25 cellular contexts compared by ENCODE assay signal in the genomic region with DNA sequence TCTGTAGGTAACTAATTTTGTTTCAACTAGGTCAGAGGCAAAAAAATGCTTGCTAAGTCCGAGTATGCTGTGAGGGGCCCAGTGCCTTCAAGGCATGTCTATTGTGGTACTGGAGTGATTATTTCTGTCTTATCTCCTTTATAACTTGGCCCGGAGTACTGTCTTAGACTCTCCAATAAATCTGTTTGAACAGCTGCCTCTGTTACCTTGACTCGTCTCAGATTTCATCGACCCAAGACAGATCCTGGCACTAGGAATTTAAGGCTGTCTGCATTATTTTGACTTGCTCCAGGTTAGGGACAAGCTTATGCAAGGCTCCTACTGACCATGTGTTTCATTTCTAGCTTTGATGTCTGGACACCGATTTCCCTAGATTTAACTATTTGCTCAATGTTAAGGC. TPM values are rescaled to one million over a fixed set of nuclear protein-coding genes. Genes with fewer than 3 reads are reported as not detected.
DNase-seq lines count a peak whose midpoint lies in the region; ATAC-seq, FAIRE-seq and TF ChIP-seq lines count a peak whose summit lies in the region.
"Had no signal": no experiment of that assay in that cellular context is flagged by ENCODE, and none has a peak within 500 bp of the region (broad histone marks: within the 10 kb centered on the region; RNA-seq: fewer than 3 reads in every experiment).

No MANE protein-coding gene starts in this region.

- no peak for TF ChIP-seq POLR2A in GM12891 (IDR thresholded peaks at IDR 0.05; ENCODE audit: low read depth, low read length)

- FAIRE-seq in GM12891 (lab: Jason Lieb, UNC): peak; percentile 33
- FAIRE-seq: GM18507, H1, kidney, RCC 7860, small intestine had no signal

- DNase-seq in NCI-H2196 (lab: John Stamatoyannopoulos, UW; ENCODE audit: unreplicated experiment): peak; percentile 17
- DNase-seq in NCI-H2196 treated with DMSO at 0.1 percent for 48 hours (lab: John Stamatoyannopoulos, UW; ENCODE audit: unreplicated experiment): no peak
- no peak for DNase-seq in GM12891 (ENCODE audit: insufficient read length, low spot score)
- peak; percentile 60 to 87 for DNase-seq in NCI-H524 (lab: John Stamatoyannopoulos, UW)
- peak; percentile 26 for DNase-seq in left kidney (ENCODE audit: low read depth, low spot score)
- no peak for DNase-seq in mucosa of gallbladder (ENCODE audit: low spot score)
- DNase-seq in KG1 (lab: John Stamatoyannopoulos, UW): no peak
- DNase-seq: activated CD4-positive, alpha-beta T cell treated with anti-CD3 and anti-CD28 coated beads, Interleukin-2, amount 10 ng/mL, durations not matched to agents 24 days and 14 days; activated gamma-delta T cell treated with Interleukin-2 at 50 U/mL for 16 hours; activated naive CD8-positive, alpha-beta T cell treated with anti-CD3 and anti-CD28 coated beads, Interleukin-2, amount 10 ng/mL, durations not matched to agents 7 days and 5 days; activated T-cell treated with anti-CD3 and anti-CD28 coated beads, Interleukin-2, amount 50 U/mL, for 24 hours; aorta; gastrocnemius medialis; kidney; NCI-H1436; SHP77 treated with DMSO at 0.1 percent for 48 hours; small intestine; stimulated activated naive B cell treated with anti-CD40 and anti-IgM and Interleukin-4, amounts not matched to agents 10 μg/mL and 1 μg/mL and 100 μg/mL, for 72 hours; substantia nigra; T-helper 9 cell; upper lobe of left lung had no signal

- no peak for ATAC-seq in HG03460 (IDR thresholded peaks at IDR 0.05; ENCODE audit: unreplicated experiment)
- ATAC-seq: gastrocnemius medialis; stimulated activated naive B cell treated with anti-CD40 and anti-IgM and Interleukin-4, amounts not matched to agents 10 μg/mL and 1 μg/mL and 100 μg/mL, for 72 hours had no signal

TF ChIP-seq in GM12891, 5 proteins besides CTCF, POLR2A, EP300 and RAD21:
- no peak for TF ChIP-seq POLR2AphosphoS5 (IDR thresholded peaks at IDR 0.05; ENCODE audit: low read depth, low read length)
- no peak for TF ChIP-seq PAX5 (IDR thresholded peaks at IDR 0.05; ENCODE audit: insufficient read depth, low read length, severe bottlenecking)
- no peak for TF ChIP-seq TAF1 (IDR thresholded peaks at IDR 0.05; ENCODE audit: low read depth, low read length)
- TF ChIP-seq SPI1 (IDR thresholded peaks at IDR 0.05; ENCODE audit: low read depth, low read length): no peak

RNA-seq across cellular contexts. Expression of a gene that starts 41.1 kb away (rescaled TPM):
- 4.6 TPM for polyA plus RNA-seq in GM12891 (2012; ENCODE audit: low read depth, missing spikeins)
- total RNA-seq in mucosa of gallbladder: 7.1 TPM

Comparison
In these comparisons a context has a peak if more than half of its experiments do, and no peak if none do; other contexts are left out.
1. DNase-seq: peak in NCI-H2196 (single experiment), NCI-H524 (2 of 2) and left kidney (single experiment); none in NCI-H2196 treated with DMSO at 0.1 percent for 48 hours (single experiment), GM12891 (single experiment), mucosa of gallbladder (single experiment) and KG1 (single experiment).